In the genomic region with DNA sequence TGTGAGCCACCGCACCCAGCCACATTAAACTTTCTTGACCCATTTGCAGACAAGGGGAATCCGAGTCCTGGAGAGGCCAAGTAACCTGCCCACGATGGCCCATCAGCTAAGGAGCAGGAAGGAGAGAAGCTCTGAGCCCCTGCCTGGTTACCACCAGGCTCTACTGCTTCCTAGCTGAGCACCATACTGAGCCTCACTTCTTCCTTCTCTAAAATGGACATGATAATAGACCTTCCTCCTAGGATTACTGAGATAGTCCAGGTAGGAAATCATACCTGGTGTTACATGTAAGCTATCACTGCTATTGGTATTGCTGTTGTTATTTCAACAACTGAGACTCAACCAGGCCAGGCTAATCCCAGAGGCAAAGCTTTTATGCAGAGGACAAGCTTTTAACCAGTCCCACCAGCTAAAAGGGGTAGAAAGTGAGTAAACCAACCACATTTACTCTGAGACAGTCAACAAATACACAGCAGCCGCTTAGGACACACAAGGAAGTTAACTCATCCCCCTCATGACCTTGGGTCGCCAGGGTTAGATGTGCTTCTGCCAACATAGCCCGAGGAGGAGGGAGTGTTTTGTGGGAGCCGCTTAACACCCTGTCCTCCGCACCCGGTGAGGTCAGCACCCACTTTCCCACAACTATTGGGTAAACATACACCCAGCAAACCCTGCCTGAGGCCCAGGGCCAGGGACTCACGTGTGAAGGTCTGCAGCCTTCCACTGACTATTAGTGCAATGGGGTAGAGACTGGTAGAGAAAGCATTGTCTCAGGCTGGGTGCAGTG, we compare ENCODE assay signal across 13 cellular contexts. TPM values are rescaled to one million over a fixed set of nuclear protein-coding genes. Genes with fewer than 3 reads are reported as not detected.
DNase-seq lines count a peak whose midpoint lies in the region; TF ChIP-seq lines count a peak whose summit lies in the region.
"Had no signal": no experiment of that assay in that cellular context is flagged by ENCODE, and none has a peak within 500 bp of the region (broad histone marks: within the 10 kb centered on the region; RNA-seq: fewer than 3 reads in every experiment).

No MANE protein-coding gene starts in this region.

- in situ Hi-C loops in GM23248 (cut with MboI), result no loop called here

- H3K9me3 ChIP-seq in GM23248 (ENCODE audit: low read depth) (no peaks in the 10 kb centered on the region), trophoblast cell (ENCODE audit: insufficient read depth, low read depth, low read length) (no peaks in the 10 kb centered on the region)
- H3K9me3 ChIP-seq: SK-N-SH, vagina had no signal

- no peak overlapping the region for H4K12ac ChIP-seq in trophoblast cell (ENCODE audit: low read depth, low read length)

- H3K27me3 ChIP-seq in GM23248 (replicated peaks; ENCODE audit: insufficient read depth) (no peaks in the 10 kb centered on the region), trophoblast cell (ENCODE audit: insufficient read depth, low read length) (no peaks in the 10 kb centered on the region)
- H3K27me3 ChIP-seq: vagina had no signal

- H2BK120ac ChIP-seq in trophoblast cell (ENCODE audit: insufficient read depth, low read length, poor library complexity), result no peak overlapping the region

- H3F3A ChIP-seq in GM23248 (ENCODE audit: insufficient read depth), result peaks cover 12% of the 10 kb centered on the region

- no peak overlapping the region for H4K91ac ChIP-seq in trophoblast cell (ENCODE audit: low read depth, low read length)

- no peak for TF ChIP-seq CTCF in GM10248 (IDR thresholded peaks at IDR 0.05; ENCODE audit: control extremely low read depth, extremely low read depth, low read depth, missing control alignments)

- H3K4me3 Mint-ChIP-seq in activated CD4-positive, alpha-beta T cell treated with anti-CD3 and anti-CD28 coated beads, Interleukin-2, amount 10 ng/mL, durations not matched to agents 24 days and 14 days, result no peak overlapping the region

- H3K27me3 Mint-ChIP-seq in activated CD4-positive, alpha-beta T cell treated with anti-CD3 and anti-CD28 coated beads, Interleukin-2, amount 10 ng/mL, durations not matched to agents 24 days and 14 days, result peaks cover 12% of the 10 kb centered on the region

- H3K4me1 Mint-ChIP-seq in activated CD4-positive, alpha-beta T cell treated with anti-CD3 and anti-CD28 coated beads, Interleukin-2, amount 10 ng/mL, durations not matched to agents 24 days and 14 days, result peaks cover 12% of the 10 kb centered on the region

- H3K14ac ChIP-seq in trophoblast cell (ENCODE audit: low read length), result no peak overlapping the region

- no peak overlapping the region for H2BK12ac ChIP-seq in trophoblast cell (ENCODE audit: low read length)

- CTCF ChIA-PET in GM10248 (lab: Yijun Ruan, JAX), result interaction anchor here (1.0 to 4.2 kb wide), 4 partner anchors 9 to 46 kb away, joined by 3 to 27 read pairs (median 9); no protein-coding TSS in a partner anchor

- H3K9ac ChIP-seq in GM23248, result 0 out of 2 replicates have a peak overlapping the region, but pooled peaks have one; percentile 4
- H3K9ac ChIP-seq in trophoblast cell (ENCODE audit: low read length), result no peak overlapping the region
- H3K9ac ChIP-seq: SK-N-SH had no signal

- H3K4ac ChIP-seq in trophoblast cell (ENCODE audit: low read depth, low read length), result no peak overlapping the region

- H3K27ac ChIP-seq in GM23248 (no peak overlapping the region), trophoblast cell (ENCODE audit: low read depth, low read length) (no peak overlapping the region)
- H3K27ac ChIP-seq: vagina had no signal

- H4K20me1 ChIP-seq in GM23248 (ENCODE audit: insufficient read depth), result no peaks in the 10 kb centered on the region

- H3K4me2 ChIP-seq in GM23248 (ENCODE audit: unreplicated experiment) (no peak overlapping the region), trophoblast cell (ENCODE audit: low read length) (no peak overlapping the region)
- H3K4me2 ChIP-seq: SK-N-SH had no signal

- no peak overlapping the region for H4K8ac ChIP-seq in trophoblast cell (ENCODE audit: low read depth, low read length)

- no peaks in the 10 kb centered on the region for H3K36me3 Mint-ChIP-seq in activated CD4-positive, alpha-beta T cell treated with anti-CD3 and anti-CD28 coated beads, Interleukin-2, amount 10 ng/mL, durations not matched to agents 24 days and 14 days (ENCODE audit: low read depth)

- no peak overlapping the region for H2AFZ ChIP-seq in GM23248
- H2AFZ ChIP-seq in trophoblast cell (ENCODE audit: insufficient read depth, low read length, poor library complexity), result no peak overlapping the region

- H3K79me2 ChIP-seq in GM23248 (ENCODE audit: insufficient read depth) (no peaks in the 10 kb centered on the region), trophoblast cell (ENCODE audit: control insufficient read depth, insufficient read depth, low read length, poor library complexity) (no peaks in the 10 kb centered on the region)

- H3K4me3 ChIP-seq in GM23248 (no peak overlapping the region), trophoblast cell (ENCODE audit: low read depth, low read length) (no peak overlapping the region)
- H3K4me3 ChIP-seq: vagina had no signal

- no peak overlapping the region for H2AK5ac ChIP-seq in trophoblast cell (ENCODE audit: low read length)

- no peaks in the 10 kb centered on the region for H3K9me3 Mint-ChIP-seq in activated CD4-positive, alpha-beta T cell treated with anti-CD3 and anti-CD28 coated beads, Interleukin-2, amount 10 ng/mL, durations not matched to agents 24 days and 14 days

- H3K4me1 ChIP-seq in GM23248 (ENCODE audit: insufficient read depth), result peaks cover 16% of the 10 kb centered on the region
- H3K4me1 ChIP-seq in trophoblast cell (ENCODE audit: control insufficient read depth in 1 of 2, insufficient read depth in 2 of 2, low read length in 2 of 2), result peaks cover 11 to 12% of the 10 kb centered on the region in 2 experiments

- H3K36me3 ChIP-seq in GM23248 (ENCODE audit: low read depth) (no peaks in the 10 kb centered on the region), trophoblast cell (ENCODE audit: control insufficient read depth in 1 of 2, insufficient read depth in 2 of 2, low read length in 2 of 2) (no peaks in the 10 kb centered on the region)
- H3K36me3 ChIP-seq: vagina had no signal

- WGBS in GM23248 (ENCODE audit: low coverage in 1 of 2, low lambda C conversion rate in 2 of 2, missing lambda C conversion rate in 2 of 2), 2 experiments, result 64 to 73% methylated on average over 10 of the region's 10 CpGs
- no CpG with 5 or more reads among the region's 10 CpGs for WGBS in trophoblast cell (ENCODE audit: extremely low coverage, insufficient coverage, insufficient read length)

- DNase-seq in GM23248 (peak; percentile 68), RPMI8226 (peak; percentile 34), epidermal melanocyte (ENCODE audit: insufficient read length, low spot score) (peak; percentile 34), trophoblast cell (peak; percentile 27 to 41), GM10248 (ENCODE audit: extremely low spot score) (no peak), AG08396 (ENCODE audit: low spot score) (no peak), DMS153 treated with DMSO at 0.1 percent for 48 hours (lab: John Stamatoyannopoulos, UW; ENCODE audit: unreplicated experiment) (no peak)
- no peak for DNase-seq in activated CD4-positive, alpha-beta T cell treated with anti-CD3 and anti-CD28 coated beads, Interleukin-2, amount 10 ng/mL, durations not matched to agents 24 days and 14 days
- DNase-seq: activated CD8-positive, alpha-beta memory T cell treated with anti-CD3 and anti-CD28 coated beads, Interleukin-2, amount 50 U/mL, for 4 hours; caudate nucleus; NCI-H1694 treated with DMSO at 0.1 percent for 48 hours; SK-N-SH had no signal

- H3K27ac Mint-ChIP-seq in activated CD4-positive, alpha-beta T cell treated with anti-CD3 and anti-CD28 coated beads, Interleukin-2, amount 10 ng/mL, durations not matched to agents 24 days and 14 days, result no peak overlapping the region

- peaks cover 6% of the 10 kb centered on the region for H3K79me1 ChIP-seq in trophoblast cell (ENCODE audit: low read length)

- no peaks in the 10 kb centered on the region for H3K9me2 ChIP-seq in GM23248 (ENCODE audit: insufficient read depth)
- H3K9me2 ChIP-seq: SK-N-SH had no signal

- no peak overlapping the region for H3K23ac ChIP-seq in trophoblast cell (ENCODE audit: low read length)

- H2BK5ac ChIP-seq in trophoblast cell (ENCODE audit: low read depth, low read length, poor library complexity), result no peak overlapping the region

- no peak overlapping the region for H3K18ac ChIP-seq in trophoblast cell (ENCODE audit: low read length)

- intact Hi-C loops in activated CD4-positive, alpha-beta T cell treated with anti-CD3 and anti-CD28 coated beads, Interleukin-2, amount 10 ng/mL, durations not matched to agents 24 days and 14 days (cut with micrococcal nuclease), result no loop called here

- POLR2A ChIA-PET in GM10248 (lab: Yijun Ruan, JAX), result no interaction called here

RNA-seq across cellular contexts. Expression of a gene that starts 20.6 kb away (rescaled TPM):
- 8.3 and 12.6 TPM in 2 replicates for total RNA-seq in GM23248 (2014; rRNA removed; shearing (Covaris generic))
- polyA plus RNA-seq in GM23248 (2016; fragmentation: Nextera tagmentation; extraction: Ambion mirVana), result 22.0 and 22.4 TPM in 2 replicates
- 68.3 and 70.0 TPM in 2 replicates for polyA plus RNA-seq in trophoblast cell (2013)
- total RNA-seq in activated CD4-positive, alpha-beta T cell treated with anti-CD3 and anti-CD28 coated beads, Interleukin-2, amount 10 ng/mL, durations not matched to agents 24 days and 14 days, result 0.09 and 0.12 TPM in 2 replicates

RNA-seq across cellular contexts. Expression of a gene that starts 29.5 kb away (rescaled TPM):
- 47.6 and 55.1 TPM in 2 replicates for total RNA-seq in GM23248 (2014; rRNA removed; shearing (Covaris generic))
- polyA plus RNA-seq in GM23248 (2016; fragmentation: Nextera tagmentation; extraction: Ambion mirVana), result 34.5 and 37.9 TPM in 2 replicates
- 22.8 and 25.4 TPM in 2 replicates for polyA plus RNA-seq in trophoblast cell (2013)
- 22.7 and 24.1 TPM in 2 replicates for total RNA-seq in activated CD4-positive, alpha-beta T cell treated with anti-CD3 and anti-CD28 coated beads, Interleukin-2, amount 10 ng/mL, durations not matched to agents 24 days and 14 days

RNA-seq across cellular contexts. Expression of a gene that starts 50.5 kb away (rescaled TPM):
- 63.6 and 73.6 TPM in 2 replicates for total RNA-seq in GM23248 (2014; rRNA removed; shearing (Covaris generic))
- polyA plus RNA-seq in GM23248 (2016; fragmentation: Nextera tagmentation; extraction: Ambion mirVana), result 101 and 102 TPM in 2 replicates
- polyA plus RNA-seq in trophoblast cell (2013), result 35.3 and 36.4 TPM in 2 replicates
- total RNA-seq in activated CD4-positive, alpha-beta T cell treated with anti-CD3 and anti-CD28 coated beads, Interleukin-2, amount 10 ng/mL, durations not matched to agents 24 days and 14 days, result 55.1 and 60.5 TPM in 2 replicates

Comparison
In these comparisons a context has a peak if more than half of its experiments do, and no peak if none do; other contexts are left out.
1. DNase-seq: peak in GM23248 (single experiment), RPMI8226 (single experiment), epidermal melanocyte (single experiment) and trophoblast cell (2 of 2); none in activated CD4-positive, alpha-beta T cell treated with anti-CD3 and anti-CD28 coated beads, Interleukin-2, amount 10 ng/mL, durations not matched to agents 24 days and 14 days (single experiment), GM10248 (single experiment), AG08396 (single experiment) and DMS153 treated with DMSO at 0.1 percent for 48 hours (single experiment).